Comparison of ENCODE assay signal across 15 cellular contexts in genomic region chr3:156307704-156308103, GRCh38.
DNase-seq lines count a peak whose midpoint lies in the region; ATAC-seq and TF ChIP-seq lines count a peak whose summit lies in the region.
"Had no signal": no experiment of that assay in that cellular context is flagged by ENCODE, and none has a peak within 500 bp of the region (broad histone marks: within the 10 kb centered on the region; RNA-seq: fewer than 3 reads in every experiment).

No MANE protein-coding gene starts in this region.

- peak overlapping the region; percentile 42; the same call in 1 of the 2 replicates for H3K18ac ChIP-seq in IMR-90 (ENCODE audit: low read depth, low read length)

- CTCF ChIA-PET in IMR-90 (lab: Yijun Ruan, JAX) = no interaction called here
- CTCF ChIA-PET in activated CD8-positive, alpha-beta T cell treated with anti-CD3 and anti-CD28 coated beads, Interleukin-2, amount 10 ng/mL, durations not matched to agents 7 days and 5 days (lab: Charles Lee) = interaction anchor here (0.6 kb wide), 1 partner anchor 75 kb away, joined by 3 read pairs; no protein-coding TSS in a partner anchor

- H3K9ac ChIP-seq in IMR-90 (ENCODE audit: low read depth, low read length) = no peak overlapping the region
- H3K9ac ChIP-seq: KMS-11 had no signal

- H4K5ac ChIP-seq in IMR-90 (ENCODE audit: low read depth, low read length) = no peak overlapping the region

- H2BK120ac ChIP-seq in IMR-90 (ENCODE audit: low read depth, low read length) = peak overlapping the region; percentile 13; the same call in 1 of the 2 replicates

- no peak overlapping the region for H4K91ac ChIP-seq in IMR-90 (ENCODE audit: insufficient read depth, low read depth, low read length)

- H2AK9ac ChIP-seq in IMR-90 (replicated peaks; ENCODE audit: low read depth, low read length, poor library complexity) = no peak overlapping the region

- no peaks in the 10 kb centered on the region for H3K27me3 ChIP-seq in IMR-90 (ENCODE audit: control insufficient read depth, insufficient read depth, low read length)
- H3K27me3 ChIP-seq in thyroid gland = no peaks in the 10 kb centered on the region
- no peaks in the 10 kb centered on the region for H3K27me3 ChIP-seq in dorsolateral prefrontal cortex
- H3K27me3 ChIP-seq: esophagus squamous epithelium had no signal

- no peaks in the 10 kb centered on the region for H3K79me1 ChIP-seq in IMR-90 (ENCODE audit: low read depth in 1 of 2, low read length in 2 of 2)

- no peak overlapping the region for H2BK15ac ChIP-seq in IMR-90 (ENCODE audit: low read depth, low read length)

- H2AFZ ChIP-seq in IMR-90 (replicated peaks; ENCODE audit: low read length, poor library complexity) = no peak overlapping the region

- H3K27me3 Mint-ChIP-seq in chondrocyte (ENCODE audit: low read depth) (no peaks in the 10 kb centered on the region), CD14-positive monocyte (ENCODE audit: low read depth in 3 of 3) (peaks cover 0 to 7% (median 3%) of the 10 kb centered on the region in 3 donors)
- peaks cover 8% of the 10 kb centered on the region for H3K27me3 Mint-ChIP-seq in activated CD8-positive, alpha-beta T cell treated with anti-CD3 and anti-CD28 coated beads, Interleukin-2, amount 10 ng/mL, durations not matched to agents 7 days and 5 days (ENCODE audit: low read depth)

- no peak overlapping the region for H3K56ac ChIP-seq in IMR-90 (ENCODE audit: extremely low read depth, insufficient read depth, low read length)

- no peak overlapping the region for H2AK5ac ChIP-seq in IMR-90 (ENCODE audit: low read depth, low read length)

- H3K4me3 ChIP-seq in IMR-90 (ENCODE audit: insufficient read depth, low read depth, low read length) (no peak overlapping the region), thyroid gland (replicated peaks in 1 of 3) (no peak overlapping the region), dorsolateral prefrontal cortex (no peak overlapping the region)
- H3K4me3 ChIP-seq: esophagus squamous epithelium, SK-N-MC had no signal

- POLR2A ChIA-PET in IMR-90 (lab: Charles Lee; ENCODE audit: unreplicated experiment) = no interaction called here
- POLR2A ChIA-PET in activated CD8-positive, alpha-beta T cell treated with anti-CD3 and anti-CD28 coated beads, Interleukin-2, amount 10 ng/mL, durations not matched to agents 7 days and 5 days (lab: Charles Lee) = no interaction called here

- peak overlapping the region; percentile 65; the same call in 1 of the 2 replicates for H2BK20ac ChIP-seq in IMR-90 (ENCODE audit: low read depth, low read length)

- H3K36me3 Mint-ChIP-seq in chondrocyte (ENCODE audit: low read depth) (no peaks in the 10 kb centered on the region), CD14-positive monocyte (no peaks in the 10 kb centered on the region)
- H3K36me3 Mint-ChIP-seq in activated CD8-positive, alpha-beta T cell treated with anti-CD3 and anti-CD28 coated beads, Interleukin-2, amount 10 ng/mL, durations not matched to agents 7 days and 5 days (ENCODE audit: low read depth) = no peaks in the 10 kb centered on the region
- H3K36me3 Mint-ChIP-seq: activated naive CD8-positive, alpha-beta T cell treated with anti-CD3 and anti-CD28 coated beads for 36 hours; memory B cell had no signal

- H3K14ac ChIP-seq in IMR-90 (replicated peaks; ENCODE audit: low read depth, low read length) = no peak overlapping the region

- no peaks in the 10 kb centered on the region; the same call in 1 of the 2 replicates for H3K9me1 ChIP-seq in IMR-90 (ENCODE audit: insufficient read depth, low read length)

- in situ Hi-C loops in IMR-90 (cut with MboI; ENCODE audit: low sequenced_read_pairs) = no loop called here

- H3K4me3 Mint-ChIP-seq in chondrocyte (ENCODE audit: unreplicated experiment) = no peak overlapping the region
- H3K4me3 Mint-ChIP-seq in activated CD8-positive, alpha-beta T cell treated with anti-CD3 and anti-CD28 coated beads, Interleukin-2, amount 10 ng/mL, durations not matched to agents 7 days and 5 days = no peak overlapping the region
- H3K4me3 Mint-ChIP-seq in CD14-positive monocyte = no peak overlapping the region
- H3K4me3 Mint-ChIP-seq: activated naive CD8-positive, alpha-beta T cell treated with anti-CD3 and anti-CD28 coated beads for 36 hours; memory B cell had no signal

- H3K36me3 ChIP-seq in IMR-90 (ENCODE audit: control insufficient read depth, insufficient read depth, low read length) (no peaks in the 10 kb centered on the region), thyroid gland (no peaks in the 10 kb centered on the region)
- H3K36me3 ChIP-seq: esophagus squamous epithelium had no signal

- H3K4me1 ChIP-seq in IMR-90 (ENCODE audit: control insufficient read depth, insufficient read depth, low read length) (peaks cover 2% of the 10 kb centered on the region), thyroid gland (peaks cover 22 to 67% of the 10 kb centered on the region in 2 donors)

- no TSS peak for BruUV-seq in IMR-90 (replicated peaks; lab: Mats Ljungman, UMichigan)

- H3K4me1 Mint-ChIP-seq in chondrocyte (ENCODE audit: low read depth) = peaks cover 35% of the 10 kb centered on the region
- no peaks in the 10 kb centered on the region for H3K4me1 Mint-ChIP-seq in activated CD8-positive, alpha-beta T cell treated with anti-CD3 and anti-CD28 coated beads, Interleukin-2, amount 10 ng/mL, durations not matched to agents 7 days and 5 days (ENCODE audit: low read depth)
- H3K4me1 Mint-ChIP-seq in CD14-positive monocyte = peaks cover 11% of the 10 kb centered on the region
- H3K4me1 Mint-ChIP-seq: activated naive CD8-positive, alpha-beta T cell treated with anti-CD3 and anti-CD28 coated beads for 36 hours; memory B cell had no signal

- TF ChIP-seq CTCF in IMR-90 (conservative IDR thresholded peaks at IDR 0.05; ENCODE audit: low read depth, low read length) (no peak), chondrocyte (IDR thresholded peaks at IDR 0.05) (no peak), thyroid gland (IDR thresholded peaks at IDR 0.05) (no peak), dorsolateral prefrontal cortex (IDR thresholded peaks at IDR 0.05 in 54 of 56, conservative IDR thresholded peaks at IDR 0.05 in 2 of 56; ENCODE audit: low read depth in 1 of 56, partially characterized antibody in 56 of 56) (no peak), CD14-positive monocyte (IDR thresholded peaks at IDR 0.05) (no peak)

- intact Hi-C loops in IMR-90 (cut with micrococcal nuclease) (no loop called here), thyroid gland (cut with DNase I) (no loop called here), dorsolateral prefrontal cortex (cut with DNase I) (no loop called here), CD14-positive monocyte (cut with micrococcal nuclease) (no loop called here)

- no peak overlapping the region for H2BK5ac ChIP-seq in IMR-90 (ENCODE audit: low read depth, low read length, poor library complexity, severe bottlenecking)

- DNase-seq in IMR-90 (peak; percentile 84), chondrocyte (ENCODE audit: low spot score) (no peak), iris pigment epithelial cell (ENCODE audit: low read depth) (peak; percentile 84), thyroid gland (peak; percentile 73 to 83), dorsolateral prefrontal cortex (no peak), CD14-positive monocyte (ENCODE audit: low spot score) (no peak)
- no peak for DNase-seq in activated CD8-positive, alpha-beta T cell treated with anti-CD3 and anti-CD28 coated beads, Interleukin-2, amount 10 ng/mL, durations not matched to agents 7 days and 5 days
- DNase-seq: activated CD4-positive, alpha-beta T cell treated with anti-CD3 and anti-CD28 coated beads, Interleukin-2, amount 50 U/mL, for 1 hour; activated naive CD8-positive, alpha-beta T cell treated with anti-CD3 and anti-CD28 coated beads for 36 hours; DMS153; esophagus squamous epithelium had no signal

- no peaks in the 10 kb centered on the region for H4K20me1 ChIP-seq in IMR-90 (ENCODE audit: insufficient read depth, low read length)

- H3K23ac ChIP-seq in IMR-90 (ENCODE audit: low read depth, low read length) = no peak overlapping the region

- H3K4ac ChIP-seq in IMR-90 (ENCODE audit: low read depth, low read length) = no peak overlapping the region

- H3K9me3 ChIP-seq in IMR-90 (ENCODE audit: control insufficient read depth, insufficient read depth, low read length) (no peaks in the 10 kb centered on the region), thyroid gland (no peaks in the 10 kb centered on the region)
- H3K9me3 ChIP-seq: esophagus squamous epithelium had no signal

- H3K27ac Mint-ChIP-seq in chondrocyte (ENCODE audit: unreplicated experiment) (peak overlapping the region; percentile 13), CD14-positive monocyte (no peak overlapping the region)
- no peak overlapping the region for H3K27ac Mint-ChIP-seq in activated CD8-positive, alpha-beta T cell treated with anti-CD3 and anti-CD28 coated beads, Interleukin-2, amount 10 ng/mL, durations not matched to agents 7 days and 5 days
- H3K27ac Mint-ChIP-seq: activated naive CD8-positive, alpha-beta T cell treated with anti-CD3 and anti-CD28 coated beads for 36 hours had no signal

- TF ChIP-seq POLR2A in IMR-90 (IDR thresholded peaks at IDR 0.05; ENCODE audit: low read depth, low read length) (no peak), thyroid gland (IDR thresholded peaks at IDR 0.05) (no peak)

- WGBS in IMR-90 (ENCODE audit: extremely low coverage in 2 of 2, insufficient read length in 1 of 2), 2 experiments = 0% methylated on average over 1 of the region's 4 CpGs; no CpG with 5 or more reads in 1 of the 2 experiments
- WGBS in thyroid gland, 2 donors = 38 to 39% methylated on average over 4 of the region's 4 CpGs

- no peak overlapping the region for H4K8ac ChIP-seq in IMR-90 (ENCODE audit: low read depth in 2 of 2, low read length in 2 of 2)

- no peak overlapping the region for H3K27ac ChIP-seq in IMR-90 (ENCODE audit: insufficient read depth, low read length)
- H3K27ac ChIP-seq in thyroid gland = peak overlapping the region; percentile 5 to 83 (median 52)
- no peak overlapping the region for H3K27ac ChIP-seq in dorsolateral prefrontal cortex
- H3K27ac ChIP-seq: esophagus squamous epithelium, KMS-11, SK-N-MC had no signal

- dilution Hi-C loops in IMR-90 (cut with HindIII; ENCODE audit: low sequenced_read_pairs, unreplicated experiment) = no loop called here

- TF ChIP-seq RAD21 in IMR-90 (IDR thresholded peaks at IDR 0.05; ENCODE audit: low read length) = no peak

- no peak overlapping the region for H3K4me2 ChIP-seq in IMR-90 (ENCODE audit: low read depth, low read length)
- H3K4me2 ChIP-seq: KMS-11 had no signal

- H3K9me3 Mint-ChIP-seq in chondrocyte (ENCODE audit: low read depth) = no peaks in the 10 kb centered on the region
- H3K9me3 Mint-ChIP-seq in activated CD8-positive, alpha-beta T cell treated with anti-CD3 and anti-CD28 coated beads, Interleukin-2, amount 10 ng/mL, durations not matched to agents 7 days and 5 days (ENCODE audit: insufficient read depth) = no peaks in the 10 kb centered on the region
- peaks cover 0 to 6% (median 2%) of the 10 kb centered on the region in 7 donors for H3K9me3 Mint-ChIP-seq in CD14-positive monocyte
- H3K9me3 Mint-ChIP-seq: activated naive CD8-positive, alpha-beta T cell treated with anti-CD3 and anti-CD28 coated beads for 36 hours; memory B cell had no signal

- ATAC-seq in IMR-90 (ENCODE audit: low read depth) = peak; percentile 83
- no peak for ATAC-seq in activated CD8-positive, alpha-beta T cell treated with anti-CD3 and anti-CD28 coated beads, Interleukin-2, amount 10 ng/mL, durations not matched to agents 7 days and 5 days
- ATAC-seq in GM21737 (IDR thresholded peaks at IDR 0.05; ENCODE audit: unreplicated experiment) = no peak

TF ChIP-seq in IMR-90, 13 proteins besides CTCF, POLR2A, EP300 and RAD21 (continues in another document):
- TF ChIP-seq CHD1 (IDR thresholded peaks at IDR 0.05; ENCODE audit: low read depth, low read length) = no peak

Comparison
In these comparisons a context has a peak if more than half of its experiments do, and no peak if none do; other contexts are left out.
1. DNase-seq: peak in IMR-90 (single experiment), iris pigment epithelial cell (single experiment) and thyroid gland (2 of 2); none in chondrocyte (single experiment), dorsolateral prefrontal cortex (0 of 10), activated CD8-positive, alpha-beta T cell treated with anti-CD3 and anti-CD28 coated beads, Interleukin-2, amount 10 ng/mL, durations not matched to agents 7 days and 5 days (single experiment) and CD14-positive monocyte (single experiment).
2. H3K27ac ChIP-seq: peak in thyroid gland (3 of 3); none in IMR-90 (single experiment) and dorsolateral prefrontal cortex (0 of 59).